Comparison of ENCODE assay signal across 8 cellular contexts in genomic region chr16:86761117-86761971, GRCh38.
DNase-seq lines count a peak whose midpoint lies in the region; ATAC-seq, FAIRE-seq and TF ChIP-seq lines count a peak whose summit lies in the region.

No MANE protein-coding gene starts in this region.

- CTCF ChIA-PET in A549 (lab: Yijun Ruan, JAX) (interaction anchor here (0.5 to 4.6 kb wide), 25 partner anchors 8 to 430 kb away, joined by 3 to 23 read pairs (median 4); no protein-coding TSS in a partner anchor), T-cell (lab: Charles Lee) (interaction anchor here in 1 of 2 donors (1.1 kb wide), 1 partner anchor 12 kb away, joined by 3 read pairs; no protein-coding TSS in a partner anchor), MCF 10A (lab: Yijun Ruan, JAX) (interaction anchor here (0.6 to 1.5 kb wide), 16 partner anchors 8 to 922 kb away, joined by 3 to 9 read pairs (median 3); partner anchors contain the start of gene FOXC2)

- peak; percentile 56 for TF ChIP-seq CTCF in A549 (IDR thresholded peaks at IDR 0.05)
- TF ChIP-seq CTCF in MCF 10A (IDR thresholded peaks at IDR 0.05; ENCODE audit: unreplicated experiment) = peak; percentile 86
- TF ChIP-seq CTCF in kidney epithelial cell (IDR thresholded peaks at IDR 0.05; ENCODE audit: insufficient read depth, low read length, poor library complexity, severe bottlenecking) = peak; percentile 87

- H3K4me1 Mint-ChIP-seq in T-cell (no peaks in the 10 kb centered on the region), MCF 10A (ENCODE audit: insufficient read depth, unreplicated experiment) (peaks cover 14% of the 10 kb centered on the region)

- 36% methylated on average over 28 of the region's 28 CpGs for WGBS in A549 (ENCODE audit: missing lambda C conversion rate)

- H3K9me3 Mint-ChIP-seq in T-cell (peaks cover 0 to 3% (median 0%) of the 10 kb centered on the region in 3 donors), MCF 10A (ENCODE audit: unreplicated experiment) (no peaks in the 10 kb centered on the region)

- peak overlapping the region; percentile 5 to 69; a peak in 3 of 6 replicates for H3K27ac ChIP-seq in A549

- DNase-seq in A549 (ENCODE audit: low read depth in 1 of 2, low spot score in 1 of 2) = peak; percentile 62 to 69
- peak; percentile 50 for DNase-seq in H4 (ENCODE audit: low spot score)
- peak in 20 of 34 experiments; percentile 3 to 33 (median 16) for DNase-seq in T-cell
- DNase-seq in MCF 10A (ENCODE audit: unreplicated experiment) = peak; percentile 83
- DNase-seq in kidney epithelial cell (ENCODE audit: low read depth) = no peak
- DNase-seq in stimulated activated CD4-positive, alpha-beta T cell treated with anti-CD3 and anti-CD28 coated beads, Interleukin-4, amount 100 ng/mL, for 4 hours = peak; percentile 23 to 46

- intact Hi-C loops in MCF 10A (cut with micrococcal nuclease) = loop anchor here (2.0 to 5.0 kb wide), 3 partner anchors 169 to 255 kb away; no protein-coding TSS in a partner anchor

- TF ChIP-seq POLR2A in A549 (IDR thresholded peaks at IDR 0.05; ENCODE audit: low read length) (no peak), GM18505 (IDR thresholded peaks at IDR 0.05; ENCODE audit: borderline replicate concordance, extremely low read depth, insufficient read depth, insufficient read length) (no peak)

- H3K36me3 ChIP-seq in kidney epithelial cell (ENCODE audit: control insufficient read depth, insufficient read depth, low read length) = no peaks in the 10 kb centered on the region

- H3K4me3 ChIP-seq in A549 = peak overlapping the region; percentile 24; the same call in 1 of the 3 replicates
- H3K4me3 ChIP-seq in kidney epithelial cell (ENCODE audit: low read depth, low read length) = no peak overlapping the region

- H3K36me3 Mint-ChIP-seq in T-cell (no peaks in the 10 kb centered on the region), MCF 10A (ENCODE audit: insufficient read depth, unreplicated experiment) (no peaks in the 10 kb centered on the region)

- peak; percentile 90 to 96 for ATAC-seq in A549
- ATAC-seq in T-cell (replicated peaks in 1 of 4) = peak in 1 of 4 experiments; percentile 45
- ATAC-seq in HG03354 (IDR thresholded peaks at IDR 0.05; ENCODE audit: poor library complexity, severe bottlenecking, unreplicated experiment) = no peak
- no peak for ATAC-seq in GM18505 (IDR thresholded peaks at IDR 0.05; ENCODE audit: unreplicated experiment)

- H3K27ac Mint-ChIP-seq in T-cell = no peak overlapping the region
- H3K27ac Mint-ChIP-seq in MCF 10A (ENCODE audit: low read depth, unreplicated experiment) = no peak overlapping the region

- H3K4me3 Mint-ChIP-seq in T-cell = no peak overlapping the region
- H3K4me3 Mint-ChIP-seq in MCF 10A (ENCODE audit: unreplicated experiment) = peak overlapping the region; percentile 60

- POLR2A ChIA-PET in A549 (lab: Yijun Ruan, JAX) = interaction anchor here (1.2 kb wide), 1 partner anchor 96 kb away, joined by 4 read pairs; no protein-coding TSS in a partner anchor
- POLR2A ChIA-PET in T-cell (lab: Charles Lee) = no interaction called here
- POLR2A ChIA-PET in MCF 10A (lab: Yijun Ruan, JAX) = interaction anchor here (0.6 to 1.1 kb wide), 6 partner anchors 10 to 194 kb away, joined by 3 to 8 read pairs (median 4); no protein-coding TSS in a partner anchor

- H3K27me3 Mint-ChIP-seq in T-cell = peaks cover 46 to 48% of the 10 kb centered on the region in 2 donors
- H3K27me3 Mint-ChIP-seq in MCF 10A (ENCODE audit: insufficient read depth, unreplicated experiment) = no peaks in the 10 kb centered on the region

- BruUV-seq in MCF 10A (replicated peaks; lab: Mats Ljungman, UMichigan) = no TSS peak

- peak; percentile 53 to 58 for TF ChIP-seq RAD21 in A549 (conservative IDR thresholded peaks at IDR 0.05 in 1 of 2, IDR thresholded peaks at IDR 0.05 in 1 of 2)

- peak overlapping the region; percentile 66 for H3K4me2 ChIP-seq in A549

- no peaks in the 10 kb centered on the region for H3K9me3 ChIP-seq in A549

- no peak for FAIRE-seq in A549 (lab: Jason Lieb, UNC)

- no peaks in the 10 kb centered on the region for H3K4me1 ChIP-seq in A549

- TF ChIP-seq EP300 in A549 (IDR thresholded peaks at IDR 0.05) = no peak

- H3K27me3 ChIP-seq in kidney epithelial cell (ENCODE audit: control insufficient read depth, insufficient read depth, low read length) = peaks cover 2% of the 10 kb centered on the region

TF ChIP-seq in A549, 52 proteins besides CTCF, POLR2A, EP300 and RAD21:
- no peak for TF ChIP-seq HDAC2 (IDR thresholded peaks at IDR 0.05)
- TF ChIP-seq ELK1 (IDR thresholded peaks at IDR 0.05; ENCODE audit: low read depth, low read length) = no peak
- TF ChIP-seq MYC (IDR thresholded peaks at IDR 0.05; ENCODE audit: borderline replicate concordance, low read length) = no peak
- no peak for TF ChIP-seq MAZ (IDR thresholded peaks at IDR 0.05; ENCODE audit: borderline replicate concordance, low read depth, low read length)
- TF ChIP-seq SMC3 (IDR thresholded peaks at IDR 0.05) = peak; percentile 49; the same call in 1 of the 3 replicates
- no peak for TF ChIP-seq JUNB (IDR thresholded peaks at IDR 0.05)
- TF ChIP-seq HEYL (CRISPR knock-in tag; IDR thresholded peaks at IDR 0.05) = no peak
- peak; percentile 23; the same call in 1 of the 2 replicates for TF ChIP-seq MAX (IDR thresholded peaks at IDR 0.05)
TF ChIP-seq in A549: peak in this region for 2.

Comparison
In these comparisons a context has a peak if more than half of its experiments do, and no peak if none do; other contexts are left out.
1. ATAC-seq: peak in A549 (2 of 2); none in HG03354 (single experiment) and GM18505 (single experiment).
2. POLR2A ChIA-PET loops: an anchor here in A549 (1.2 kb wide) and MCF 10A (0.6 to 1.1 kb wide); none called in T-cell.
3. Peak in every context shown above with its lines, with median percentiles within 50 percentile points of each other: CTCF ChIP-seq.